In genomic region chr5:66666778-66667177, GRCh38 we compare ENCODE assay signal across 15 cellular contexts.
DNase-seq lines count a peak whose midpoint lies in the region; ATAC-seq and TF ChIP-seq lines count a peak whose summit lies in the region.
"Had no signal": no experiment of that assay in that cellular context is flagged by ENCODE, and none has a peak within 500 bp of the region (broad histone marks: within the 10 kb centered on the region; RNA-seq: fewer than 3 reads in every experiment).

No MANE protein-coding gene starts in this region.

- H3K4me3 ChIP-seq in hepatocyte, result no peak overlapping the region
- H3K4me3 ChIP-seq: BLaER1, gastroesophageal sphincter, SK-N-MC had no signal

- TF ChIP-seq CTCF in hepatocyte (IDR thresholded peaks at IDR 0.05; ENCODE audit: poor library complexity), result no peak

- no peak overlapping the region for H3K4me2 ChIP-seq in hepatocyte
- H3K4me2 ChIP-seq: BLaER1 had no signal

- ATAC-seq in HG03097 (IDR thresholded peaks at IDR 0.05; ENCODE audit: low FRiP score, unreplicated experiment) (no peak), GM21619 (IDR thresholded peaks at IDR 0.05; ENCODE audit: unreplicated experiment) (no peak)
- ATAC-seq: gastroesophageal sphincter; naive thymus-derived CD4-positive, alpha-beta T cell had no signal

- 89% methylated on average over 3 of the region's 3 CpGs for WGBS in hepatocyte (ENCODE audit: low lambda C conversion rate, missing lambda C conversion rate)

- no peaks in the 10 kb centered on the region for H3K27me3 ChIP-seq in hepatocyte
- H3K27me3 ChIP-seq: BLaER1, gastroesophageal sphincter had no signal

- H3K4me1 ChIP-seq in hepatocyte (ENCODE audit: insufficient read depth), result no peaks in the 10 kb centered on the region
- H3K4me1 ChIP-seq: BLaER1 had no signal

- H3K36me3 ChIP-seq in hepatocyte (replicated peaks; ENCODE audit: insufficient read depth, low read depth), result no peaks in the 10 kb centered on the region
- H3K36me3 ChIP-seq: BLaER1, gastroesophageal sphincter had no signal

- no peaks in the 10 kb centered on the region for H3K79me2 ChIP-seq in hepatocyte

- H3K27ac ChIP-seq in hepatocyte, result no peak overlapping the region
- H3K27ac ChIP-seq: BLaER1, gastroesophageal sphincter, SK-N-MC, VCaP had no signal

- H2AFZ ChIP-seq in hepatocyte, result no peak overlapping the region

- DNase-seq in D341Med (ENCODE audit: low spot score) (peak; percentile 31), Daoy (ENCODE audit: low read depth) (peak; percentile 34), NCI-H345 treated with DMSO at 0.1 percent for 48 hours (lab: John Stamatoyannopoulos, UW; ENCODE audit: unreplicated experiment) (peak; percentile 50), hepatocyte (ENCODE audit: low spot score) (peak; percentile 14)
- no peak for DNase-seq in activated CD8-positive, alpha-beta memory T cell treated with anti-CD3 and anti-CD28 coated beads, Interleukin-2, amount 50 U/mL, for 4 hours
- DNase-seq: activated CD8-positive, alpha-beta memory T cell treated with anti-CD3 and anti-CD28 coated beads, Interleukin-2, amount 50 U/mL, for 48 hours; naive thymus-derived CD4-positive, alpha-beta T cell; NK-92 treated with Interleukin-12 subunit alpha and Interleukin-12 subunit beta, amount 100 ng/mL, for 24 hours; stimulated activated CD4-positive, alpha-beta T cell treated with anti-CD3 and anti-CD28 coated beads, Interleukin-1b, Interleukin-23, amount 100 ng/mL, for 48 hours had no signal

- no peaks in the 10 kb centered on the region for H3K9me3 ChIP-seq in hepatocyte (ENCODE audit: low read depth)
- H3K9me3 ChIP-seq: BLaER1, gastroesophageal sphincter had no signal

- no peaks in the 10 kb centered on the region for H3K9me2 ChIP-seq in hepatocyte (replicated peaks; ENCODE audit: insufficient read depth)

- no peaks in the 10 kb centered on the region for H4K20me1 ChIP-seq in hepatocyte (ENCODE audit: insufficient read depth, poor library complexity, severe bottlenecking)
- H4K20me1 ChIP-seq: BLaER1 had no signal
